Comparison of ENCODE assay signal across 7 cellular contexts in genomic region chr2:10654069-10654468, GRCh38.
DNase-seq lines count a peak whose midpoint lies in the region; ATAC-seq and TF ChIP-seq lines count a peak whose summit lies in the region.

No MANE protein-coding gene starts in this region.

- TF ChIP-seq CTCF in foreskin fibroblast (IDR thresholded peaks at IDR 0.05; ENCODE audit: low read depth, low read length) = no peak

- DNase-seq in NCI-H1436 (lab: John Stamatoyannopoulos, UW) = peak; percentile 44
- peak in 2 of 3 experiments; percentile 32 to 34 for DNase-seq in activated CD8-positive, alpha-beta memory T cell treated with anti-CD3 and anti-CD28 coated beads for 48 hours (ENCODE audit: low read depth in 2 of 3, low spot score in 2 of 3)
- DNase-seq in foreskin fibroblast = peak; percentile 19 to 31
- DNase-seq in stimulated activated CD8-positive, alpha-beta memory T cell treated with anti-CD3 and anti-CD28 coated beads, Interleukin-4, amount 100 ng/mL, for 48 hours = peak; percentile 65
- no peak for DNase-seq in DMS114 treated with DMSO at 0.1 percent for 48 hours (lab: John Stamatoyannopoulos, UW; ENCODE audit: unreplicated experiment)

- no peak overlapping the region for H3K4me3 ChIP-seq in foreskin fibroblast (ENCODE audit: low read depth in 1 of 2, low read length in 2 of 2)

- ATAC-seq in HG02588 (IDR thresholded peaks at IDR 0.05; ENCODE audit: unreplicated experiment) (no peak), GM19395 (IDR thresholded peaks at IDR 0.05; ENCODE audit: unreplicated experiment) (no peak)
